ENCODE assay signal across 22 cellular contexts in the genomic region with DNA sequence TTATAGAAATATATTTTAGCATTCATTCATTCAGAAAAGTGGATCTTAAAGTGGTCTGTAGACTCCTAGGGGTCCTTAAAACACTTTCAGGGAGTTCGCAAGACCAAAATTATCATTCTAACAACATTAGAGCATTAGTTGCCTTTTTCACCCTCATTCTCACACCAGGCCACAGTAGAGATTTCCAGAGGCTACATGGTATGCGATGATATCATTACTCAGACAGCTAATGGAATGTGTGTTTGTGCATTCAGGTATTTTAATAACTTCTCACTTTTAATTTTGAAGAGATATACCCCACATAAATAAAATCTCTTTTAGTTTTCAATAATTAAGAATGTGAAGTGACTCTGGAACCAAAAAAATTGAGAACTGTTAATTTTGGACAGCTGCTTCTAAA.
"Had no signal": no experiment of that assay in that cellular context is flagged by ENCODE, and none has a peak within 500 bp of the region (broad histone marks: within the 10 kb centered on the region; RNA-seq: fewer than 3 reads in every experiment).

No MANE protein-coding gene starts in this region.

- ATAC-seq: activated CD8-positive, alpha-beta T cell treated with anti-CD3 and anti-CD28 coated beads for 36 hours; activated T-cell treated with anti-CD3 and anti-CD28 coated beads, Interleukin-2, amount 50 U/mL, for 4 hours; gastrocnemius medialis; left lung had no signal

- H3K9me3 Mint-ChIP-seq: activated CD8-positive, alpha-beta T cell treated with anti-CD3 and anti-CD28 coated beads for 36 hours; activated T-cell treated with anti-CD3 and anti-CD28 coated beads, Interleukin-2, amount 50 U/mL, for 4 hours; nephron progenitor cell had no signal

- H3K36me3 Mint-ChIP-seq: activated naive CD4-positive, alpha-beta T cell treated with anti-CD3 and anti-CD28 coated beads, Interleukin-2, amount 50 U/mL, for 24 hours had no signal

- H3K36me3 ChIP-seq: breast epithelium, gastrocnemius medialis, left lung, right atrium auricular region, transverse colon had no signal

- H3K4me1 ChIP-seq: breast epithelium, gastrocnemius medialis, left lung, right atrium auricular region, transverse colon had no signal

- H3K27ac ChIP-seq: breast epithelium, gastrocnemius medialis, left lung, right atrium auricular region, skin epidermis, transverse colon had no signal

- DNase-seq: activated CD4-positive, alpha-beta T cell treated with anti-CD3 and anti-CD28 coated beads for 4 hours; activated CD8-positive, alpha-beta T cell treated with anti-CD3 and anti-CD28 coated beads for 36 hours; activated effector memory CD4-positive, alpha-beta T cell treated with Interleukin-2 at 50 U/mL for 16 hours; activated T-cell treated with anti-CD3 and anti-CD28 coated beads, Interleukin-2, amount 50 U/mL, for 4 hours; amygdala; cerebellar nuclear complex; endodermal cell; erythroblast; gastrocnemius medialis; left lung; nephron progenitor cell; occipital lobe; stimulated activated CD4-positive, alpha-beta T cell treated with anti-CD3 and anti-CD28 coated beads, Interleukin-4, amount 100 ng/mL, for 4 hours; stimulated activated CD8-positive, alpha-beta memory T cell treated with anti-CD3 and anti-CD28 coated beads, Interleukin-4, amount 100 ng/mL, for 48 hours; stimulated activated naive CD4-positive, alpha-beta T cell treated with Interleukin-2 at 50 U/mL for 16 hours; T-helper 2 cell; transverse colon had no signal

- H3K27me3 ChIP-seq: breast epithelium, gastrocnemius medialis, left lung, right atrium auricular region, transverse colon had no signal

- FAIRE-seq: islet of Langerhans had no signal

- H3K4me3 ChIP-seq: breast epithelium, gastrocnemius medialis, left lung, right atrium auricular region, skin epidermis, transverse colon had no signal

- H3K9me3 ChIP-seq: breast epithelium, gastrocnemius medialis, left lung, right atrium auricular region, transverse colon had no signal

- H3K27ac Mint-ChIP-seq: activated CD8-positive, alpha-beta T cell treated with anti-CD3 and anti-CD28 coated beads for 36 hours; activated naive CD4-positive, alpha-beta T cell treated with anti-CD3 and anti-CD28 coated beads, Interleukin-2, amount 50 U/mL, for 24 hours; endodermal cell; nephron progenitor cell had no signal
